In the genomic region with DNA sequence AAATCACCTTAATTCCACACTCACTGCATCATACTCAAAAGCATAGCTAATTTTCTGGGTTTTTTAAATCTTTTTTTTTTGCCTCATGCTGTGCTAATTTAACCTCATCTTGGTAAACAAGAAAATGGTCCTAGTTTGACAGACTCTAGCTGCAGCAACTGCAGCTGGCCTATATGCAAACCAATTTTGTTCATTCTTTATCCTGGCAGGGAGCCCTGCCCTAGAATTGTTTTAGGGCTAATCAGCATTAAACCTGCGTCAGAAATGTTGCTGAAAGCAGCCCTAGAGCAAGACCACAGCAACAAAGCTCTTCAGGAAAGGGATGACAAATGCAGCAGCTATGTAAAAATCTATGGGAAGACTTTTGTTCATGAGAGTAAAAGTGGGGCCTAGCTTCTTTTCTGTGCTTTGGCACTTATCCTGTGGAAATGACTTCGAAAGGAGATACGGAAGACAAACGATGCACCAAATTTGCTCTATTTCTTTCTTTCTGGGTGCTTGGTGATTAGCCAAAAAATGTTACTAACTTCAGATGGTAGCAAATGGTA, we compare ENCODE assay signal across 8 cellular contexts.
DNase-seq lines count a peak whose midpoint lies in the region; ATAC-seq and TF ChIP-seq lines count a peak whose summit lies in the region.

No MANE protein-coding gene starts in this region.

- POLR2A ChIA-PET in Caco-2 (lab: Charles Lee) = interaction anchor here (1.3 kb wide), 2 partner anchors 71 to 192 kb away, joined by 3 to 6 read pairs; no protein-coding TSS in a partner anchor

- intact Hi-C loops in Caco-2 (cut with micrococcal nuclease; ENCODE audit: unreplicated experiment) = no loop called here

- no peak overlapping the region for H2AK5ac ChIP-seq in mesendoderm (ENCODE audit: low read length)

- H2BK15ac ChIP-seq in mesendoderm (replicated peaks; ENCODE audit: low read depth) = no peak overlapping the region

- H2BK5ac ChIP-seq in mesendoderm (ENCODE audit: low read length) = no peak overlapping the region

- no peak overlapping the region for H3K4me3 Mint-ChIP-seq in Caco-2 (ENCODE audit: unreplicated experiment)

- H4K8ac ChIP-seq in mesendoderm (ENCODE audit: low read depth, low read length) = no peak overlapping the region

- no peak overlapping the region for H3K56ac ChIP-seq in mesendoderm (ENCODE audit: low read length)

- CTCF ChIA-PET in Caco-2 (lab: Charles Lee) = interaction anchor here (0.7 to 1.1 kb wide), 2 partner anchors 248 to 531 kb away, joined by 3 to 4 read pairs; no protein-coding TSS in a partner anchor

- H3K79me2 ChIP-seq in mesendoderm (ENCODE audit: control insufficient read depth, insufficient read depth, low read length) = no peaks in the 10 kb centered on the region

- H3K9me3 Mint-ChIP-seq in Caco-2 (ENCODE audit: unreplicated experiment) = no peaks in the 10 kb centered on the region

- H3K27ac Mint-ChIP-seq in Caco-2 (ENCODE audit: unreplicated experiment) = peak overlapping the region; percentile 34

- H3K9me3 ChIP-seq in Caco-2 = no peaks in the 10 kb centered on the region

- no peak for DNase-seq in Caco-2
- DNase-seq in NCI-H146 treated with DMSO at 0.1 percent for 48 hours (lab: John Stamatoyannopoulos, UW; ENCODE audit: unreplicated experiment) = peak; percentile 95
- DNase-seq in cardiac fibroblast (ENCODE audit: low read depth in 2 of 2) = peak; percentile 99
- peak; percentile 95 for DNase-seq in mesendoderm
- no peak for DNase-seq in stimulated activated naive CD4-positive, alpha-beta T cell (lab: John Stamatoyannopoulos, UW)
- DNase-seq in activated CD4-positive, alpha-beta T cell treated with anti-CD3 and anti-CD28 coated beads, Interleukin-2, amount 50 U/mL, for 48 hours = no peak
- no peak for DNase-seq in activated T-cell treated with anti-CD3 and anti-CD28 coated beads, Interleukin-2, amount 50 U/mL, for 1 hour

- H3K18ac ChIP-seq in mesendoderm (ENCODE audit: low read length) = peak overlapping the region; percentile 2

- no peak overlapping the region for H3K4ac ChIP-seq in mesendoderm (ENCODE audit: low read depth, low read length)

- no peaks in the 10 kb centered on the region for H3K36me3 Mint-ChIP-seq in Caco-2 (ENCODE audit: insufficient read depth, unreplicated experiment)

- TF ChIP-seq CTCF in Caco-2 (IDR thresholded peaks at IDR 0.05; ENCODE audit: insufficient read depth in 1 of 2, low read depth in 1 of 2, low read length in 1 of 2, severe bottlenecking in 1 of 2, unreplicated experiment in 1 of 2) (no peak), cardiac fibroblast (IDR thresholded peaks at IDR 0.05; ENCODE audit: low read depth, low read length) (no peak)

- peak overlapping the region; percentile 36 for H3K27ac ChIP-seq in mesendoderm (ENCODE audit: low read depth, low read length)

- no peak overlapping the region for H2BK120ac ChIP-seq in mesendoderm (ENCODE audit: low read depth, low read length)

- WGBS in mesendoderm (ENCODE audit: extremely low coverage, insufficient coverage, low lambda C conversion rate) = no CpG with 5 or more reads among the region's 4 CpGs

- H3K4me1 ChIP-seq in Caco-2 (peaks cover 14% of the 10 kb centered on the region; the same call in 1 of the 2 replicates), mesendoderm (ENCODE audit: control insufficient read depth, low read depth, low read length) (peaks cover 11% of the 10 kb centered on the region)

- no TSS peak for BruUV-seq in Caco-2 (replicated peaks; lab: Mats Ljungman, UMichigan)

- H3K79me1 ChIP-seq in mesendoderm (ENCODE audit: low read length) = no peaks in the 10 kb centered on the region

- H3K36me3 ChIP-seq in Caco-2 (ENCODE audit: control insufficient read depth, insufficient read depth, low read length) = no peaks in the 10 kb centered on the region
- H3K36me3 ChIP-seq in mesendoderm (ENCODE audit: control insufficient read depth, insufficient read depth, low read length) = no peaks in the 10 kb centered on the region

- no peak overlapping the region for H4K5ac ChIP-seq in mesendoderm (ENCODE audit: low read length)

- H3K27me3 Mint-ChIP-seq in Caco-2 (ENCODE audit: insufficient read depth, unreplicated experiment) = no peaks in the 10 kb centered on the region

- no peak overlapping the region for H3K4me3 ChIP-seq in Caco-2 (ENCODE audit: low read depth, low read length)
- no peak overlapping the region for H3K4me3 ChIP-seq in cardiac fibroblast (replicated peaks in 1 of 2; ENCODE audit: low read depth in 2 of 2, low read length in 2 of 2)
- no peak overlapping the region for H3K4me3 ChIP-seq in mesendoderm (ENCODE audit: low read length)

- H3K9ac ChIP-seq in mesendoderm (ENCODE audit: low read length) = no peak overlapping the region

- no peak overlapping the region for H3K23ac ChIP-seq in mesendoderm (ENCODE audit: low read length)

- no peak for ATAC-seq in HG02938 (IDR thresholded peaks at IDR 0.05; ENCODE audit: unreplicated experiment)

- no peak overlapping the region for H3K4me2 ChIP-seq in mesendoderm (ENCODE audit: low read length)

- H3K27me3 ChIP-seq in Caco-2 (replicated peaks; ENCODE audit: control insufficient read depth, insufficient read depth, low read length) (no peaks in the 10 kb centered on the region), mesendoderm (ENCODE audit: insufficient read depth, low read length, poor library complexity) (no peaks in the 10 kb centered on the region)

- peaks cover 21% of the 10 kb centered on the region for H3K4me1 Mint-ChIP-seq in Caco-2 (ENCODE audit: low read depth, unreplicated experiment)

Comparison
In these comparisons a context has a peak if more than half of its experiments do, and no peak if none do; other contexts are left out.
1. DNase-seq: peak in NCI-H146 treated with DMSO at 0.1 percent for 48 hours (single experiment), cardiac fibroblast (2 of 2) and mesendoderm (single experiment); none in Caco-2 (0 of 2), stimulated activated naive CD4-positive, alpha-beta T cell (0 of 6), activated CD4-positive, alpha-beta T cell treated with anti-CD3 and anti-CD28 coated beads, Interleukin-2, amount 50 U/mL, for 48 hours (0 of 2) and activated T-cell treated with anti-CD3 and anti-CD28 coated beads, Interleukin-2, amount 50 U/mL, for 1 hour (single experiment).